ENCODE assay signal across 12 cellular contexts in the genomic region with DNA sequence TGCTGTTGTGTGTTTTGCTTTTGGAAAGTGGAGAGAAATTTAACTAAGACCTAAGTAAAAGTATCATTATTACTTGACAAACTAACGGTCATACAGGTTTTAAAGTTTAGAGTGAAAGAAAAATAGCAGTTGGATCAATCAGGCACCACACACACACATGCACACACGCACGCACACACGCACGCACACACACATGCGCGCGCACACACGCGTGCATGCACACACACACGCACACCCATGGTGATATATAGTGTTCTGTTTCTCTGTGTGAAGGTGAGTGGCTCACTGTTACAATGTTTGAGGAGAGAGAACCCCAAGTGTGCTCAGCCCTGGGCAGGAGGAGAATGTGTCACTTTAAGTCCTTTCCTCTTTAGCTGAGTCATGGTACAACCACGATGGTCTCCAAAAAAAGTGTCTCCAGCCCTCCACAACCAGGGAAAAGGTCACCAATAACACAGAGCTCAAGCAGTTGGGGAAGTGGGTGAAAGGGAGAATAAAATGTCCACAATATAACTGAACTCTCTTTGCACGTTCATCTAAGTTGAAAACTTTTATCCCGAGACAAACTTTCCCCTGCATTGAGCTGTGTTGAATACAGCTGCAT. TPM values are rescaled to one million over a fixed set of nuclear protein-coding genes. Genes with fewer than 3 reads are reported as not detected.
DNase-seq lines count a peak whose midpoint lies in the region; ATAC-seq, FAIRE-seq and TF ChIP-seq lines count a peak whose summit lies in the region.
"Had no signal": no experiment of that assay in that cellular context is flagged by ENCODE, and none has a peak within 500 bp of the region (broad histone marks: within the 10 kb centered on the region; RNA-seq: fewer than 3 reads in every experiment).

No MANE protein-coding gene starts in this region.

- no peak overlapping the region for H3K56ac ChIP-seq in H1 (replicated peaks; ENCODE audit: insufficient read length, low read depth, low read length)

- no peak overlapping the region for H3K27ac Mint-ChIP-seq in activated CD4-positive, alpha-beta memory T cell treated with anti-CD3 and anti-CD28 coated beads, Interleukin-2, amount 10 ng/mL, durations not matched to agents 7 days and 5 days
- H3K27ac Mint-ChIP-seq: stimulated activated naive CD8-positive, alpha-beta T cell treated with anti-CD3 and anti-CD28 coated beads, Interleukin-15, Interleukin-2, amounts not matched to agents 100 ng/mL and 50 ng/mL, for 24 hours had no signal

- H4K5ac ChIP-seq in H1 (ENCODE audit: insufficient read length, low read depth, low read length), result no peak overlapping the region

- TF ChIP-seq CTCF in H1 (IDR thresholded peaks at IDR 0.05; ENCODE audit: control extremely low read depth in 1 of 3, insufficient read depth in 1 of 3, low read depth in 1 of 3, low read length in 3 of 3) (no peak), mucosa of descending colon (IDR thresholded peaks at IDR 0.05) (no peak)

- H2AK5ac ChIP-seq in H1 (ENCODE audit: low read depth, low read length), result no peak overlapping the region

- H3K4me3 ChIP-seq in H1 (ENCODE audit: extremely low read depth in 1 of 4, insufficient read depth in 2 of 4, low read depth in 3 of 4, low read length in 4 of 4) (no peak overlapping the region), mucosa of descending colon (no peak overlapping the region)
- H3K4me3 ChIP-seq: BLaER1, cardiac muscle cell had no signal

- no peak overlapping the region for H4K91ac ChIP-seq in H1 (replicated peaks; ENCODE audit: insufficient read length, low read length)

- no peaks in the 10 kb centered on the region for H3K9me3 Mint-ChIP-seq in activated CD4-positive, alpha-beta memory T cell treated with anti-CD3 and anti-CD28 coated beads, Interleukin-2, amount 10 ng/mL, durations not matched to agents 7 days and 5 days
- H3K9me3 Mint-ChIP-seq: stimulated activated naive CD8-positive, alpha-beta T cell treated with anti-CD3 and anti-CD28 coated beads, Interleukin-15, Interleukin-2, amounts not matched to agents 100 ng/mL and 50 ng/mL, for 24 hours had no signal

- no peak overlapping the region for H3K4ac ChIP-seq in H1 (replicated peaks; ENCODE audit: insufficient read length, low read depth, low read length)

- H3K23me2 ChIP-seq in H1 (ENCODE audit: low read depth, low read length), result no peaks in the 10 kb centered on the region

- no peak overlapping the region for H3K18ac ChIP-seq in H1 (ENCODE audit: extremely low read depth, low read length)

- peaks cover 4% of the 10 kb centered on the region for H3K4me1 Mint-ChIP-seq in activated CD4-positive, alpha-beta memory T cell treated with anti-CD3 and anti-CD28 coated beads, Interleukin-2, amount 10 ng/mL, durations not matched to agents 7 days and 5 days

- in situ Hi-C loops in ACHN (cut with HindIII; ENCODE audit: low pct_ligation_motif_present, low pct_unique_long_range_greater_than_20kb, low sequenced_read_pairs), result no loop called here

- intact Hi-C loops in mucosa of descending colon (cut with DNase I, micrococcal nuclease), result no loop called here

- WGBS in H1 (ENCODE audit: extremely low coverage in 1 of 2, insufficient coverage in 1 of 2, insufficient read length in 1 of 2, insufficient replicate concordance in 2 of 2, low coverage in 1 of 2, low lambda C conversion rate in 2 of 2, missing lambda C conversion rate in 1 of 2), 2 experiments, result 87% methylated on average over 14 of the region's 14 CpGs; no CpG with 5 or more reads in 1 of the 2 experiments

- peak; percentile 12 for DNase-seq in ACHN
- DNase-seq in LoVo (ENCODE audit: low spot score), result peak; percentile 20
- DNase-seq in H1 (ENCODE audit: low read depth in 1 of 2, low spot score in 2 of 2), result no peak
- no peak for DNase-seq in mucosa of descending colon
- no peak for DNase-seq in stimulated activated CD4-positive, alpha-beta T cell treated with anti-CD3 and anti-CD28 coated beads, Interleukin-2, amount 100 ng/mL, for 48 hours
- DNase-seq in stimulated activated naive CD4-positive, alpha-beta T cell (lab: John Stamatoyannopoulos, UW), result no peak
- DNase-seq in activated CD4-positive, alpha-beta memory T cell treated with anti-CD3 and anti-CD28 coated beads, Interleukin-2, amount 10 ng/mL, durations not matched to agents 7 days and 5 days, result no peak
- DNase-seq: SHP77 treated with DMSO at 0.1 percent for 48 hours had no signal

- no peak overlapping the region for H3K23ac ChIP-seq in H1 (ENCODE audit: insufficient read length)

- no peak overlapping the region for H2BK5ac ChIP-seq in H1 (ENCODE audit: low read depth, low read length)

- CTCF ChIA-PET in H1 (lab: Charles Lee; ENCODE audit: partially characterized antibody), result interaction anchor here (0.8 to 1.6 kb wide), 4 partner anchors 9 to 130 kb away, joined by 3 to 7 read pairs (median 4); no protein-coding TSS in a partner anchor
- CTCF ChIA-PET in activated CD4-positive, alpha-beta memory T cell treated with anti-CD3 and anti-CD28 coated beads, Interleukin-2, amount 10 ng/mL, durations not matched to agents 7 days and 5 days (lab: Charles Lee), result no interaction called here

- H3K4me2 ChIP-seq in H1 (ENCODE audit: insufficient read depth in 1 of 2, low read depth in 2 of 2, low read length in 2 of 2), result no peak overlapping the region
- H3K4me2 ChIP-seq: BLaER1 had no signal

- no peak overlapping the region for H2BK12ac ChIP-seq in H1 (ENCODE audit: low read depth, low read length)

- no peaks in the 10 kb centered on the region for H3K79me1 ChIP-seq in H1 (ENCODE audit: low read depth, low read length)

- H3K79me2 ChIP-seq in H1 (ENCODE audit: control insufficient read depth in 1 of 2, insufficient read depth in 2 of 2, low read length in 2 of 2), result no peaks in the 10 kb centered on the region

- no peak overlapping the region for H2BK120ac ChIP-seq in H1 (replicated peaks; ENCODE audit: low read depth, low read length)

- H3K4me1 ChIP-seq in H1 (replicated peaks in 1 of 4; ENCODE audit: control insufficient read depth in 3 of 4, insufficient read depth in 4 of 4, low read length in 3 of 4) (peaks cover 0 to 10% (median 5%) of the 10 kb centered on the region in 4 experiments; a peak in 3 of 7 replicates), mucosa of descending colon (ENCODE audit: low read depth) (no peaks in the 10 kb centered on the region)

- no peak overlapping the region for H2BK15ac ChIP-seq in H1 (ENCODE audit: low read length)

- no peaks in the 10 kb centered on the region for H3K36me3 Mint-ChIP-seq in activated CD4-positive, alpha-beta memory T cell treated with anti-CD3 and anti-CD28 coated beads, Interleukin-2, amount 10 ng/mL, durations not matched to agents 7 days and 5 days (ENCODE audit: low read depth)

- ATAC-seq in mucosa of descending colon (peak; percentile 13), GM18868 (IDR thresholded peaks at IDR 0.05; ENCODE audit: unreplicated experiment) (no peak)

- H3K9me3 ChIP-seq in H1 (ENCODE audit: insufficient read depth in 2 of 2, low read depth in 1 of 2, low read length in 1 of 2) (no peaks in the 10 kb centered on the region), mucosa of descending colon (no peaks in the 10 kb centered on the region)
- H3K9me3 ChIP-seq: BLaER1 had no signal

- peak overlapping the region; percentile 69 for H2AFZ ChIP-seq in H1 (ENCODE audit: low read length)

- H3K27ac ChIP-seq in H1 (ENCODE audit: low read depth, low read length), result no peak overlapping the region
- H3K27ac ChIP-seq: BLaER1, cardiac muscle cell had no signal

- no peak overlapping the region for H3K9ac ChIP-seq in H1 (replicated peaks in 1 of 4; ENCODE audit: extremely low read depth in 1 of 4, low read depth in 3 of 4, low read length in 3 of 4)
- H3K9ac ChIP-seq: BLaER1 had no signal

- H3K4me3 Mint-ChIP-seq in activated CD4-positive, alpha-beta memory T cell treated with anti-CD3 and anti-CD28 coated beads, Interleukin-2, amount 10 ng/mL, durations not matched to agents 7 days and 5 days, result no peak overlapping the region
- H3K4me3 Mint-ChIP-seq: stimulated activated naive CD8-positive, alpha-beta T cell treated with anti-CD3 and anti-CD28 coated beads, Interleukin-15, Interleukin-2, amounts not matched to agents 100 ng/mL and 50 ng/mL, for 24 hours had no signal

- peak overlapping the region; percentile 82; the same call in 1 of the 2 replicates for H4K8ac ChIP-seq in H1 (ENCODE audit: extremely low read depth, insufficient read depth, low read length)

- H3K14ac ChIP-seq in H1 (ENCODE audit: insufficient read length), result no peak overlapping the region

- peaks cover 21% of the 10 kb centered on the region for H3K27me3 Mint-ChIP-seq in activated CD4-positive, alpha-beta memory T cell treated with anti-CD3 and anti-CD28 coated beads, Interleukin-2, amount 10 ng/mL, durations not matched to agents 7 days and 5 days

- no peak for TF ChIP-seq EP300 in H1 (IDR thresholded peaks at IDR 0.05; ENCODE audit: borderline replicate concordance in 1 of 2, low read depth in 2 of 2, low read length in 2 of 2)

- POLR2A ChIA-PET in H1 (lab: Charles Lee; ENCODE audit: partially characterized antibody), result no interaction called here
- POLR2A ChIA-PET in activated CD4-positive, alpha-beta memory T cell treated with anti-CD3 and anti-CD28 coated beads, Interleukin-2, amount 10 ng/mL, durations not matched to agents 7 days and 5 days (lab: Charles Lee), result no interaction called here

- no peaks in the 10 kb centered on the region for H3K36me3 ChIP-seq in H1 (ENCODE audit: control insufficient read depth in 2 of 4, insufficient read depth in 4 of 4, low read length in 3 of 4)
- no peaks in the 10 kb centered on the region for H3K36me3 ChIP-seq in mucosa of descending colon (ENCODE audit: low read depth)
- H3K36me3 ChIP-seq: BLaER1, cardiac muscle cell had no signal

- TF ChIP-seq POLR2A in H1 (IDR thresholded peaks at IDR 0.05; ENCODE audit: control extremely low read depth in 1 of 2, low read depth in 2 of 2, low read length in 2 of 2), result no peak

- no peak overlapping the region for H2BK20ac ChIP-seq in H1 (ENCODE audit: low read length)

- no peak for FAIRE-seq in H1 (lab: Jason Lieb, UNC)

- no peaks in the 10 kb centered on the region for H4K20me1 ChIP-seq in H1 (replicated peaks in 1 of 2; ENCODE audit: control insufficient read depth in 1 of 2, insufficient read depth in 2 of 2, low read length in 2 of 2)
- H4K20me1 ChIP-seq: BLaER1 had no signal

- no peak for TF ChIP-seq RAD21 in H1 (IDR thresholded peaks at IDR 0.05 in 1 of 2, conservative IDR thresholded peaks at IDR 0.05 in 1 of 2; ENCODE audit: low read depth in 2 of 2, low read length in 2 of 2)

- no peaks in the 10 kb centered on the region for H3K27me3 ChIP-seq in H1 (replicated peaks in 1 of 4; ENCODE audit: control insufficient read depth in 3 of 4, extremely low read depth in 1 of 4, insufficient read depth in 3 of 4, low read length in 3 of 4)
- H3K27me3 ChIP-seq: BLaER1, cardiac muscle cell had no signal

RNA-seq across cellular contexts. Expression of a gene that starts 3.2 kb away (rescaled TPM):
- total RNA-seq in H1 (2021; fragmentation: NEBNext Ultra II Directional; extraction: Animal tissue kit (Norgen Biotek cat#: 25700)), result not detected in 2 replicates
- not detected in 2 replicates for polyA plus RNA-seq in H1 (2011; rRNA removed)
- not detected for polyA plus RNA-seq in H1 (2011; cell fraction: cytosol; rRNA removed)
- not detected for polyA plus RNA-seq in H1 (2011; cell fraction: nucleus; rRNA removed)
- not detected in 4 replicates for polyA plus RNA-seq in H1 (2012, experiment 1 of 2)
- not detected for polyA plus RNA-seq in H1 (2012, experiment 2 of 2)
- polyA plus RNA-seq in H1 (2013, experiment 1 of 2), result not detected
- polyA plus RNA-seq in H1 (2013, experiment 2 of 2), result not detected
- polyA minus RNA-seq in H1 (2011; rRNA and poly(A)+ RNA removed), result not detected in 2 replicates
- polyA minus RNA-seq in H1 (2011; cell fraction: cytosol; rRNA and poly(A)+ RNA removed), result not detected
- polyA minus RNA-seq in H1 (2011; cell fraction: nucleus; rRNA and poly(A)+ RNA removed), result not detected
- 1 to 10 TPM in 2 of 3 donors, under 1 TPM in 1; 0.96 to 1.6 (median 1.6) TPM for total RNA-seq in mucosa of descending colon
- not detected for total RNA-seq in activated CD4-positive, alpha-beta memory T cell treated with anti-CD3 and anti-CD28 coated beads, Interleukin-2, amount 10 ng/mL, durations not matched to agents 7 days and 5 days
- total RNA-seq: cardiac muscle cell had no signal
- polyA plus RNA-seq: cardiac muscle cell had no signal

Comparison
In these comparisons a context has a peak if more than half of its experiments do, and no peak if none do; other contexts are left out.
1. DNase-seq: peak in ACHN (single experiment) and LoVo (single experiment); none in H1 (0 of 2), mucosa of descending colon (0 of 3), stimulated activated CD4-positive, alpha-beta T cell treated with anti-CD3 and anti-CD28 coated beads, Interleukin-2, amount 100 ng/mL, for 48 hours (0 of 2), stimulated activated naive CD4-positive, alpha-beta T cell (0 of 6) and activated CD4-positive, alpha-beta memory T cell treated with anti-CD3 and anti-CD28 coated beads, Interleukin-2, amount 10 ng/mL, durations not matched to agents 7 days and 5 days (single experiment).